ENCODE assay signal across 28 cellular contexts in genomic region chr3:73835945-73836344, GRCh38.
DNase-seq lines count a peak whose midpoint lies in the region; TF ChIP-seq lines count a peak whose summit lies in the region.
"Had no signal": no experiment of that assay in that cellular context is flagged by ENCODE, and none has a peak within 500 bp of the region (broad histone marks: within the 10 kb centered on the region; RNA-seq: fewer than 3 reads in every experiment).

No MANE protein-coding gene starts in this region.

- POLR2A ChIA-PET in HEK293 (lab: Yijun Ruan, JAX): no interaction called here

- no peaks in the 10 kb centered on the region for H3K36me3 ChIP-seq in HEK293 (ENCODE audit: control insufficient read depth in 2 of 2, insufficient read depth in 1 of 2, low read length in 2 of 2)
- H3K36me3 ChIP-seq: BE2C; BLaER1; BLaER1 treated with 17β-estradiol and CSF1 and Interleukin-3, amounts not matched to agents 10 nM and 100 nM had no signal

- TF ChIP-seq CTCF in HEK293 (tag by site-specific recombination; IDR thresholded peaks at IDR 0.05): no peak

- no peak overlapping the region for H3K4me3 ChIP-seq in HEK293 (ENCODE audit: low read depth, low read length)
- H3K4me3 ChIP-seq: A549; BLaER1; BLaER1 treated with 17β-estradiol and CSF1 and Interleukin-3, amounts not matched to agents 10 nM and 100 nM had no signal

- no peak overlapping the region for H3K27ac ChIP-seq in HEK293 (ENCODE audit: extremely low read depth, low read depth, low read length)
- H3K27ac ChIP-seq: 22Rv1; A549; BLaER1; BLaER1 treated with 17β-estradiol and CSF1 and Interleukin-3, amounts not matched to agents 10 nM and 100 nM; C4-2B had no signal

- CTCF ChIA-PET in HEK293 (lab: Yijun Ruan, JAX): no interaction called here

- DNase-seq in OCI-M1 (lab: John Stamatoyannopoulos, UW) (peak; percentile 1), AML-193 (lab: John Stamatoyannopoulos, UW) (no peak)
- DNase-seq in activated CD8-positive, alpha-beta memory T cell treated with anti-CD3 and anti-CD28 coated beads for 24 hours: no peak
- DNase-seq: 8988T; ACHN; BE2C; C1 segment of cervical spinal cord; Caco-2; Calu3; CD4-positive, alpha-beta memory T cell; CD4-positive, alpha-beta T cell; CD4-positive, CD25-positive, alpha-beta regulatory T cell; CD8-positive, alpha-beta memory T cell; CD8-positive, alpha-beta T cell; COR-L47; DMS 273 treated with DMSO at 0.1 percent for 48 hours; DMS153; DMS53; DMS79; DMS79 treated with DMSO at 0.1 percent for 48 hours; DND-41; EL had no signal

- no peaks in the 10 kb centered on the region for H3K4me1 ChIP-seq in HEK293 (ENCODE audit: control insufficient read depth, insufficient read depth, low read length)
- H3K4me1 ChIP-seq: A549; BE2C; BLaER1; BLaER1 treated with 17β-estradiol and CSF1 and Interleukin-3, amounts not matched to agents 10 nM and 100 nM; Caco-2 had no signal

- H3K9me3 ChIP-seq in HEK293 (ENCODE audit: control insufficient read depth, insufficient read depth, low read depth, low read length): no peaks in the 10 kb centered on the region
- H3K9me3 ChIP-seq: A549, BE2C had no signal

TF ChIP-seq in HEK293, 187 proteins besides CTCF, POLR2A, EP300 and RAD21:
- TF ChIP-seq, protein P1, sequence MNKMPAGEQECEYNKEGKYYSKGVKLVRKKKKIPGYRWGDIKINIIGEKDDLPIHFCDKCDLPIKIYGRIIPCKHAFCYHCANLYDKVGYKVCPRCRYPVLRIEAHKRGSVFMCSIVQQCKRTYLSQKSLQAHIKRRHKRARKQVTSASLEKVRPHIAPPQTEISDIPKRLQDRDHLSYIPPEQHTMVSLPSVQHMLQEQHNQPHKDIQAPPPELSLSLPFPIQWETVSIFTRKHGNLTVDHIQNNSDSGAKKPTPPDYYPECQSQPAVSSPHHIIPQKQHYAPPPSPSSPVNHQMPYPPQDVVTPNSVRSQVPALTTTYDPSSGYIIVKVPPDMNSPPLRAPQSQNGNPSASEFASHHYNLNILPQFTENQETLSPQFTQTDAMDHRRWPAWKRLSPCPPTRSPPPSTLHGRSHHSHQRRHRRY (tag by site-specific recombination; IDR thresholded peaks at IDR 0.05): no peak
- TF ChIP-seq SETDB1 (IDR thresholded peaks at IDR 0.05; ENCODE audit: insufficient read length, low read length): peak; percentile 93
